Comparison of ENCODE assay signal across 8 cellular contexts in the genomic region with DNA sequence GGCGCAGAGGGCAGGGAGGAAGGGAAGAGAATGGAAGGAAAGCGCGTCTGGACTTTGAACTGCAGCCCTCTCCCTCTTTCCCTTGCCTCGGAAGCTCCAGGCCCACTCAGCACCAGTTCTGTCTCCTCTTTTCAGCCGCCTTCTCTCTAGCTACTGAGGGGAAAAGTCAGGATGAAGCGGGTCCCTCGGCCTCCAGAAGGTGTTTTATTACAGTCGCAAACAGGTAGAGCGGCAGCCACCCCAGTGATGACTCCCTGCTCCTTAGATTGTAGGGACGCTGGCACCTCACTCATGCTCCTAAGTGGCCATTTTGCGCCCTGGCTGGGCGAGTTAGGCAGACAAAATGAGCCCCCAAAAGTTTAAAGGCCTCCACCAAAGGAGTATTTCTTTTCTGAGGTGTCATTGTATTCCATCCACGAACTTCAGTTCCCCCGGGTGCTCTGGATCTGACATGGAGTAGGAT. TPM values are rescaled to one million over a fixed set of nuclear protein-coding genes. Genes with fewer than 3 reads are reported as not detected.
DNase-seq lines count a peak whose midpoint lies in the region; ATAC-seq, FAIRE-seq and TF ChIP-seq lines count a peak whose summit lies in the region.

No MANE protein-coding gene starts in this region.

- no peaks in the 10 kb centered on the region for H3K27me3 Mint-ChIP-seq in activated naive CD4-positive, alpha-beta T cell treated with anti-CD3 and anti-CD28 coated beads for 36 hours (ENCODE audit: low read depth)
- H3K27me3 Mint-ChIP-seq in MCF 10A (ENCODE audit: insufficient read depth, unreplicated experiment), result no peaks in the 10 kb centered on the region

- H3K36me3 ChIP-seq in lower lobe of right lung, result no peaks in the 10 kb centered on the region

- H3K27ac ChIP-seq in lower lobe of right lung, result peak overlapping the region; percentile 96

- no peaks in the 10 kb centered on the region for H3K9me3 Mint-ChIP-seq in activated naive CD4-positive, alpha-beta T cell treated with anti-CD3 and anti-CD28 coated beads for 36 hours
- no peaks in the 10 kb centered on the region for H3K9me3 Mint-ChIP-seq in MCF 10A (ENCODE audit: unreplicated experiment)

- H3K4me1 Mint-ChIP-seq in activated naive CD4-positive, alpha-beta T cell treated with anti-CD3 and anti-CD28 coated beads for 36 hours (ENCODE audit: low read depth), result peaks cover 33% of the 10 kb centered on the region
- H3K4me1 Mint-ChIP-seq in MCF 10A (ENCODE audit: insufficient read depth, unreplicated experiment), result peaks cover 18% of the 10 kb centered on the region

- BruUV-seq in MCF 10A (replicated peaks; lab: Mats Ljungman, UMichigan), result TSS peak; percentile 51

- TF ChIP-seq CTCF in MCF 10A (IDR thresholded peaks at IDR 0.05; ENCODE audit: unreplicated experiment), result no peak
- no peak for TF ChIP-seq CTCF in lower lobe of right lung (IDR thresholded peaks at IDR 0.05)

- peaks cover 2% of the 10 kb centered on the region for H3K36me3 Mint-ChIP-seq in activated naive CD4-positive, alpha-beta T cell treated with anti-CD3 and anti-CD28 coated beads for 36 hours (ENCODE audit: low read depth)
- no peaks in the 10 kb centered on the region for H3K36me3 Mint-ChIP-seq in MCF 10A (ENCODE audit: insufficient read depth, unreplicated experiment)

- intact Hi-C loops in activated naive CD4-positive, alpha-beta T cell treated with anti-CD3 and anti-CD28 coated beads for 36 hours (cut with micrococcal nuclease), result loop anchor here (10.0 kb wide), 1 partner anchor 1353 kb away; a partner anchor contains a TSS
- intact Hi-C loops in MCF 10A (cut with micrococcal nuclease) (loop anchor here (2.0 kb wide), 2 partner anchors 75 to 133 kb away; no protein-coding TSS in a partner anchor), lower lobe of right lung (cut with DNase I) (loop anchor here (10.0 kb wide), 1 partner anchor 103 kb away; no protein-coding TSS in a partner anchor)

- POLR2A ChIA-PET in MCF 10A (lab: Yijun Ruan, JAX), result interaction anchor here (0.8 to 4.5 kb wide), 12 partner anchors 12 to 132 kb away, joined by 3 to 40 read pairs (median 4); no protein-coding TSS in a partner anchor

- H3K27ac Mint-ChIP-seq in activated naive CD4-positive, alpha-beta T cell treated with anti-CD3 and anti-CD28 coated beads for 36 hours, result peak overlapping the region; percentile 57
- peak overlapping the region; percentile 83 for H3K27ac Mint-ChIP-seq in MCF 10A (ENCODE audit: low read depth, unreplicated experiment)

- peak overlapping the region; percentile 62 for H3K4me3 ChIP-seq in lower lobe of right lung

- H3K27me3 ChIP-seq in lower lobe of right lung (ENCODE audit: low read depth), result no peaks in the 10 kb centered on the region

- CTCF ChIA-PET in activated naive CD4-positive, alpha-beta T cell treated with anti-CD3 and anti-CD28 coated beads for 36 hours (lab: Charles Lee), result interaction anchor here (1.6 kb wide), 1 partner anchor 133 kb away, joined by 5 read pairs; no protein-coding TSS in a partner anchor
- CTCF ChIA-PET in MCF 10A (lab: Yijun Ruan, JAX), result interaction anchor here (0.7 to 0.9 kb wide), 2 partner anchors 73 to 77 kb away, joined by 5 to 10 read pairs; no protein-coding TSS in a partner anchor

- ATAC-seq in lower lobe of right lung (peak in 1 of 2 donors; percentile 19), HG02798 (IDR thresholded peaks at IDR 0.05; ENCODE audit: poor library complexity, unreplicated experiment) (no peak)

- DNase-seq in activated naive CD4-positive, alpha-beta T cell treated with anti-CD3 and anti-CD28 coated beads for 36 hours, result no peak
- DNase-seq in activated naive CD4-positive, alpha-beta T cell treated with Interleukin-2 at 50 U/mL for 16 hours, result no peak
- DNase-seq in MCF 10A (ENCODE audit: unreplicated experiment) (no peak), lower lobe of right lung (no peak), urothelium cell line (ENCODE audit: low spot score) (peak; percentile 7), OCI-M1 (lab: John Stamatoyannopoulos, UW) (no peak), NCI-H1694 treated with DMSO at 0.1 percent for 48 hours (lab: John Stamatoyannopoulos, UW) (no peak)

- peak overlapping the region; percentile 66 for H3K4me3 Mint-ChIP-seq in activated naive CD4-positive, alpha-beta T cell treated with anti-CD3 and anti-CD28 coated beads for 36 hours
- peak overlapping the region; percentile 79 for H3K4me3 Mint-ChIP-seq in MCF 10A (ENCODE audit: unreplicated experiment)

- H3K4me1 ChIP-seq in lower lobe of right lung, result peaks cover 53% of the 10 kb centered on the region

- no peaks in the 10 kb centered on the region for H3K9me3 ChIP-seq in lower lobe of right lung

- FAIRE-seq in urothelium cell line (lab: Jason Lieb, UNC), result no peak

RNA-seq across cellular contexts. Expression of a gene that starts 0.9 kb away (rescaled TPM):
- 10 to 100 TPM; 95.5 to 96.7 TPM for total RNA-seq in activated naive CD4-positive, alpha-beta T cell treated with anti-CD3 and anti-CD28 coated beads for 36 hours
- total RNA-seq in MCF 10A (2022) (200 and 215 TPM in 2 replicates), lower lobe of right lung (94.5 TPM)
